18 cellular contexts compared by ENCODE assay signal in genomic region chr1:230798491-230798890, GRCh38. TPM values are rescaled to one million over a fixed set of nuclear protein-coding genes. Genes with fewer than 3 reads are reported as not detected.
DNase-seq lines count a peak whose midpoint lies in the region; ATAC-seq and TF ChIP-seq lines count a peak whose summit lies in the region.
"Had no signal": no experiment of that assay in that cellular context is flagged by ENCODE, and none has a peak within 500 bp of the region (broad histone marks: within the 10 kb centered on the region; RNA-seq: fewer than 3 reads in every experiment).

No MANE protein-coding gene starts in this region.

- H3K4me1 ChIP-seq in esophagus muscularis mucosa (peaks cover 0 to 12% (median 3%) of the 10 kb centered on the region in 4 donors), neuronal stem cell (ENCODE audit: control insufficient read depth in 2 of 2, insufficient read depth in 1 of 2, low read depth in 1 of 2, low read length in 2 of 2) (peaks cover 0 to 4% of the 10 kb centered on the region in 2 donors)
- no peaks in the 10 kb centered on the region for H3K4me1 ChIP-seq in CD4-positive, alpha-beta memory T cell (ENCODE audit: insufficient read depth, low read length)
- H3K4me1 ChIP-seq: Peyer's patch, SJSA1 had no signal

- peak overlapping the region; percentile 50 for H2BK15ac ChIP-seq in neuronal stem cell (ENCODE audit: low read length)

- H3K9ac ChIP-seq in neuronal stem cell (ENCODE audit: low read depth, low read length, poor library complexity): no peak overlapping the region

- TF ChIP-seq EP300 in esophagus muscularis mucosa (IDR thresholded peaks at IDR 0.05): no peak

- WGBS in esophagus muscularis mucosa: 86% methylated on average over 5 of the region's 5 CpGs
- whole genome bisulfite sequencing in neuronal stem cell (ENCODE audit: extremely low coverage in 2 of 2, insufficient read length in 2 of 2, insufficient replicate concordance in 1 of 2), 2 donors: no CpG with 5 or more reads among the region's 5 CpGs

- ATAC-seq in GM18505 (IDR thresholded peaks at IDR 0.05; ENCODE audit: unreplicated experiment): no peak

- no peaks in the 10 kb centered on the region for H3K4me1 Mint-ChIP-seq in CD4-positive, alpha-beta memory T cell
- H3K4me1 Mint-ChIP-seq: CD4-positive, CD25-positive, alpha-beta regulatory T cell had no signal

- peaks cover 11 to 16% of the 10 kb centered on the region in 2 donors for H3K27me3 Mint-ChIP-seq in CD4-positive, alpha-beta memory T cell

- H3K4ac ChIP-seq in neuronal stem cell (ENCODE audit: low read length): no peak overlapping the region

- H4K91ac ChIP-seq in neuronal stem cell (ENCODE audit: low read depth, low read length, poor library complexity): no peak overlapping the region

- H3K79me1 ChIP-seq in neuronal stem cell (ENCODE audit: low read depth, low read length): no peaks in the 10 kb centered on the region

- H3K27ac ChIP-seq in caudate nucleus (ENCODE audit: low read depth, low read length): peak overlapping the region; percentile 82
- H3K27ac ChIP-seq in esophagus muscularis mucosa (replicated peaks in 1 of 4): no peak overlapping the region
- H3K27ac ChIP-seq in neuronal stem cell (replicated peaks; ENCODE audit: low read length): no peak overlapping the region
- H3K27ac ChIP-seq in temporal lobe (ENCODE audit: low read depth, low read length): peak overlapping the region; percentile 82
- H3K27ac ChIP-seq in RWPE1: no peak overlapping the region
- no peak overlapping the region for H3K27ac ChIP-seq in CD4-positive, alpha-beta memory T cell (ENCODE audit: low read depth, low read length)
- H3K27ac ChIP-seq: Peyer's patch, SJSA1 had no signal

- H3K23ac ChIP-seq in neuronal stem cell (ENCODE audit: low read depth, low read length, poor library complexity): no peak overlapping the region

- no peak overlapping the region for H3K14ac ChIP-seq in neuronal stem cell (ENCODE audit: low read length)

- no peaks in the 10 kb centered on the region for H3K36me3 Mint-ChIP-seq in CD4-positive, alpha-beta memory T cell
- H3K36me3 Mint-ChIP-seq: CD4-positive, CD25-positive, alpha-beta regulatory T cell had no signal

- H3K27ac Mint-ChIP-seq in CD4-positive, alpha-beta memory T cell: no peak overlapping the region
- H3K27ac Mint-ChIP-seq: CD4-positive, CD25-positive, alpha-beta regulatory T cell had no signal

- H3K9me3 ChIP-seq in esophagus muscularis mucosa (no peaks in the 10 kb centered on the region), neuronal stem cell (replicated peaks in 1 of 2; ENCODE audit: control insufficient read depth in 2 of 2, insufficient read depth in 1 of 2, low read depth in 1 of 2, low read length in 2 of 2) (no peaks in the 10 kb centered on the region)
- no peaks in the 10 kb centered on the region for H3K9me3 ChIP-seq in CD4-positive, alpha-beta memory T cell (ENCODE audit: control insufficient read depth in 1 of 2, low read length in 2 of 2)
- H3K9me3 ChIP-seq: Peyer's patch, SJSA1 had no signal

- no peak overlapping the region for H4K8ac ChIP-seq in neuronal stem cell (ENCODE audit: low read depth, low read length)

- POLR2A ChIA-PET in RWPE1 (lab: Yijun Ruan, JAX; ENCODE audit: low non-redundant PET): no interaction called here
- POLR2A ChIA-PET in CD4-positive, alpha-beta memory T cell (lab: Charles Lee; ENCODE audit: partially characterized antibody): no interaction called here

- H3K27me3 ChIP-seq in esophagus muscularis mucosa (peaks cover 0 to 8% (median 0%) of the 10 kb centered on the region in 4 donors), neuronal stem cell (ENCODE audit: control insufficient read depth in 3 of 3, insufficient read depth in 3 of 3, low read depth in 1 of 3, low read length in 3 of 3) (no peaks in the 10 kb centered on the region)
- H3K27me3 ChIP-seq in CD4-positive, alpha-beta memory T cell (ENCODE audit: insufficient read depth, low read length): no peaks in the 10 kb centered on the region
- H3K27me3 ChIP-seq: Peyer's patch, SJSA1 had no signal

- no peak overlapping the region for H3K18ac ChIP-seq in neuronal stem cell (ENCODE audit: low read length)

- no peak overlapping the region for H3K4me3 Mint-ChIP-seq in CD4-positive, alpha-beta memory T cell
- H3K4me3 Mint-ChIP-seq: CD4-positive, CD25-positive, alpha-beta regulatory T cell had no signal

- no peak overlapping the region for H2AK5ac ChIP-seq in neuronal stem cell (ENCODE audit: low read depth, low read length)

- TF ChIP-seq CTCF in esophagus muscularis mucosa (IDR thresholded peaks at IDR 0.05): no peak
- no peak for TF ChIP-seq CTCF in RWPE1 (conservative IDR thresholded peaks at IDR 0.05; ENCODE audit: low read depth)

- H2BK5ac ChIP-seq in neuronal stem cell (ENCODE audit: low read length): no peak overlapping the region

- no peak for DNase-seq in caudate nucleus (lab: John Stamatoyannopoulos, UW)
- DNase-seq in esophagus muscularis mucosa (ENCODE audit: extremely low spot score): peak; percentile 81
- no peak for DNase-seq in neuronal stem cell (ENCODE audit: low spot score)
- DNase-seq in RWPE1 (ENCODE audit: low spot score): no peak
- DNase-seq in SHP77 (lab: John Stamatoyannopoulos, UW): no peak
- no peak for DNase-seq in CD4-positive, alpha-beta memory T cell
- DNase-seq: NCI-H1436, NCI-H2029, NCI-H524 treated with DMSO at 0.1 percent for 48 hours had no signal

- no peak overlapping the region for H2BK120ac ChIP-seq in neuronal stem cell (ENCODE audit: low read depth, low read length)

- H3K9me3 Mint-ChIP-seq in CD4-positive, alpha-beta memory T cell: no peaks in the 10 kb centered on the region

- H3K36me3 ChIP-seq in esophagus muscularis mucosa (no peaks in the 10 kb centered on the region), neuronal stem cell (replicated peaks in 1 of 2; ENCODE audit: control insufficient read depth in 2 of 2, insufficient read depth in 2 of 2, low read length in 2 of 2) (no peaks in the 10 kb centered on the region)
- no peaks in the 10 kb centered on the region for H3K36me3 ChIP-seq in CD4-positive, alpha-beta memory T cell (ENCODE audit: insufficient read depth, low read length)
- H3K36me3 ChIP-seq: Peyer's patch, SJSA1 had no signal

- intact Hi-C loops in esophagus muscularis mucosa (cut with DNase I): loop anchor here (1.0 to 5.0 kb wide), 2 partner anchors 119 to 179 kb away; partner anchors contain the start of genes ARV1 and TTC13
- intact Hi-C loops in CD4-positive, alpha-beta memory T cell (cut with micrococcal nuclease): loop anchor here (2.0 kb wide), 1 partner anchor 180 kb away; the partner anchor contains the start of genes ARV1 and TTC13

- H3K4me3 ChIP-seq in esophagus muscularis mucosa (no peak overlapping the region), neuronal stem cell (ENCODE audit: low read length in 2 of 2) (peak overlapping the region in 1 of 2 donors; percentile 22)
- H3K4me3 ChIP-seq in CD4-positive, alpha-beta memory T cell (ENCODE audit: low read length in 2 of 2): no peak overlapping the region
- H3K4me3 ChIP-seq: Peyer's patch, SJSA1 had no signal

- no peak overlapping the region for H3K4me2 ChIP-seq in neuronal stem cell (ENCODE audit: insufficient read depth, low read length, poor library complexity, severe bottlenecking)

- no peak for TF ChIP-seq POLR2A in esophagus muscularis mucosa (IDR thresholded peaks at IDR 0.05; ENCODE audit: low read depth)
- TF ChIP-seq POLR2A in GM18505 (IDR thresholded peaks at IDR 0.05; ENCODE audit: borderline replicate concordance, extremely low read depth, insufficient read depth, insufficient read length): no peak

- CTCF ChIA-PET in RWPE1 (lab: Yijun Ruan, JAX): interaction anchor here (0.7 to 1.7 kb wide), 6 partner anchors 60 to 413 kb away, joined by 3 to 8 read pairs (median 4); no protein-coding TSS in a partner anchor
- CTCF ChIA-PET in CD4-positive, alpha-beta memory T cell (lab: Charles Lee; ENCODE audit: partially characterized antibody): interaction anchor here (2.3 kb wide), 1 partner anchor 411 kb away, joined by 6 read pairs; no protein-coding TSS in a partner anchor

- no peak overlapping the region for H2BK12ac ChIP-seq in neuronal stem cell (ENCODE audit: low read length)

- H2AFZ ChIP-seq in neuronal stem cell (ENCODE audit: low read length): peak overlapping the region; percentile 41

RNA-seq across cellular contexts. Expression of gene CAPN9, which starts 51.3 kb away (rescaled TPM):
- total RNA-seq in esophagus muscularis mucosa: not detected
- polyA plus RNA-seq in neuronal stem cell (2013, experiment 1 of 2): 0.15 TPM
- 0.26 TPM for polyA plus RNA-seq in neuronal stem cell (2013, experiment 2 of 2)
- not detected for total RNA-seq in temporal lobe
- not detected for total RNA-seq in CD4-positive, alpha-beta memory T cell
- polyA plus RNA-seq in CD4-positive, alpha-beta memory T cell: under 1 TPM in 1 of 2 donors, not detected in 1; 0.24 TPM
- total RNA-seq: A673; CD4-positive, CD25-positive, alpha-beta regulatory T cell; HT1080; OCI-LY7; SJSA1 had no signal
- polyA plus RNA-seq: BJ; CD4-positive, CD25-positive, alpha-beta regulatory T cell had no signal

Comparison
In these comparisons a context has a peak if more than half of its experiments do, and no peak if none do; other contexts are left out.
1. H3K27ac ChIP-seq: peak in caudate nucleus (single experiment) and temporal lobe (single experiment); none in esophagus muscularis mucosa (0 of 4), neuronal stem cell (single experiment), RWPE1 (single experiment) and CD4-positive, alpha-beta memory T cell (single experiment).